In genomic region chr6:42380208-42380979, GRCh38 we compare ENCODE assay signal across 1 cellular context.
TF ChIP-seq lines count a peak whose summit lies in the region.

No MANE protein-coding gene starts in this region.

TF ChIP-seq in GM23338, 12 proteins besides CTCF, POLR2A, EP300 and RAD21 (continued from another document):
- TF ChIP-seq ZNF462 (CRISPR knock-in tag; IDR thresholded peaks at IDR 0.05) (no peak), REST (IDR thresholded peaks at IDR 0.05; ENCODE audit: unreplicated experiment) (no peak)
TF ChIP-seq in GM23338: peak in this region for 0.
